In the genomic region with DNA sequence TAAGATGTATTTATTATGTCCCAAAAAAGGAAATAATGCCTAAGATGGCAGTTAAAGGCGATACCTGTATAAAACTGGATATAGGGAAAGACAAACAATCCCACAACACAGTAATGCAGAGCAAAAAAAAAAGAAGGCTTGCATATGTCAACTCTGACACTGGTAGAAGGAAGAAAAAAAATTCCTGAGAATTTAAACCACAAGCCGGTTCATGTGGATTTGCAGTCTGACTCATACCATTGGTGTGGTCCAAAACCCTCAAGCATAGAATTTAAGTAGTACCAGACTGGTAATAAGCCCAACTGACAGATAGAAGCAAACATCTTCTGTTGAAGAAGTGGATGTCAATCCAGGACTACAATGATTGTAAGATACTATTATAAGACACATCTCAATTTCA, we compare ENCODE assay signal across 14 cellular contexts. TPM values are rescaled to one million over a fixed set of nuclear protein-coding genes. Genes with fewer than 3 reads are reported as not detected.
DNase-seq lines count a peak whose midpoint lies in the region; ATAC-seq and TF ChIP-seq lines count a peak whose summit lies in the region.
"Had no signal": no experiment of that assay in that cellular context is flagged by ENCODE, and none has a peak within 500 bp of the region (broad histone marks: within the 10 kb centered on the region; RNA-seq: fewer than 3 reads in every experiment).

No MANE protein-coding gene starts in this region.

- no peak overlapping the region for H3K14ac ChIP-seq in mesenchymal stem cell (ENCODE audit: low read length in 2 of 2)

- no peaks in the 10 kb centered on the region for H3K9me3 Mint-ChIP-seq in CD14-positive monocyte
- H3K9me3 Mint-ChIP-seq: activated CD4-positive, alpha-beta T cell treated with anti-CD3 and anti-CD28 coated beads, Interleukin-2, amount 10 ng/mL, durations not matched to agents 24 days and 14 days; CD4-positive, CD25-positive, alpha-beta regulatory T cell; central memory CD8-positive, alpha-beta T cell had no signal

- H3K36me3 ChIP-seq in MG63 (no peaks in the 10 kb centered on the region), mesenchymal stem cell (ENCODE audit: control insufficient read depth in 1 of 2, insufficient read depth in 2 of 2, low read depth in 1 of 2, low read length in 2 of 2) (no peaks in the 10 kb centered on the region), ascending aorta (no peaks in the 10 kb centered on the region)
- H3K36me3 ChIP-seq: neutrophil had no signal

- DNase-seq in AG20443 (ENCODE audit: low spot score) (peak; percentile 77), MG63 (peak; percentile 62), cardiac fibroblast (ENCODE audit: low read depth in 2 of 2) (peak; percentile 73 to 79), mesenchymal stem cell (peak; percentile 85), Right ventricle myocardium inferior (ENCODE audit: missing footprints) (no peak), CD14-positive monocyte (ENCODE audit: low spot score) (no peak), ascending aorta (ENCODE audit: low spot score in 2 of 2) (no peak)
- DNase-seq: activated CD4-positive, alpha-beta T cell treated with anti-CD3 and anti-CD28 coated beads, Interleukin-2, amount 10 ng/mL, durations not matched to agents 24 days and 14 days; CD4-positive, CD25-positive, alpha-beta regulatory T cell; left ventricle myocardium superior; NCI-H774 had no signal

- no peak overlapping the region for H3K27ac ChIP-seq in mesenchymal stem cell (ENCODE audit: low read length, poor library complexity, severe bottlenecking)
- H3K27ac ChIP-seq in ascending aorta = no peak overlapping the region
- H3K27ac ChIP-seq: neutrophil had no signal

- H3K27ac Mint-ChIP-seq in CD14-positive monocyte = no peak overlapping the region

- no peak overlapping the region for H3K4me2 ChIP-seq in mesenchymal stem cell (ENCODE audit: low read length, poor library complexity, severe bottlenecking)

- H3K18ac ChIP-seq in mesenchymal stem cell (ENCODE audit: low read depth in 1 of 2, low read length in 2 of 2) = no peak overlapping the region

- H2BK120ac ChIP-seq in mesenchymal stem cell (ENCODE audit: low read depth, low read length) = no peak overlapping the region

- H2AFZ ChIP-seq in mesenchymal stem cell (ENCODE audit: low read depth, low read length) = no peak overlapping the region

- peaks cover 2% of the 10 kb centered on the region for H3K4me1 ChIP-seq in mesenchymal stem cell (ENCODE audit: control insufficient read depth, insufficient read depth, low read depth, low read length)
- H3K4me1 ChIP-seq in ascending aorta = no peaks in the 10 kb centered on the region

- no peaks in the 10 kb centered on the region for H3K79me1 ChIP-seq in mesenchymal stem cell (replicated peaks; ENCODE audit: low read length, poor library complexity, severe bottlenecking)

- H4K8ac ChIP-seq in mesenchymal stem cell (ENCODE audit: low read length) = no peak overlapping the region

- H2BK15ac ChIP-seq in mesenchymal stem cell (ENCODE audit: low read depth, poor library complexity, severe bottlenecking) = no peak overlapping the region

- no peak overlapping the region for H2BK12ac ChIP-seq in mesenchymal stem cell (ENCODE audit: low read length in 2 of 2)

- H3K27me3 Mint-ChIP-seq in CD14-positive monocyte (ENCODE audit: low read depth in 3 of 3) = peaks cover 0 to 1% (median 0%) of the 10 kb centered on the region in 3 donors
- H3K27me3 Mint-ChIP-seq: activated CD4-positive, alpha-beta T cell treated with anti-CD3 and anti-CD28 coated beads, Interleukin-2, amount 10 ng/mL, durations not matched to agents 24 days and 14 days; central memory CD8-positive, alpha-beta T cell had no signal

- H3K4me3 ChIP-seq in MG63 (no peak overlapping the region), cardiac fibroblast (replicated peaks in 1 of 2; ENCODE audit: low read depth in 2 of 2, low read length in 2 of 2) (no peak overlapping the region), mesenchymal stem cell (ENCODE audit: insufficient read depth in 1 of 2, low read depth in 1 of 2, low read length in 2 of 2) (no peak overlapping the region), ascending aorta (no peak overlapping the region)

- WGBS in mesenchymal stem cell = 0% methylated on average over 1 of the region's 2 CpGs

- no peak for ATAC-seq in GM18861 (IDR thresholded peaks at IDR 0.05; ENCODE audit: unreplicated experiment)
- no peak for ATAC-seq in Right ventricle myocardium inferior
- ATAC-seq: left ventricle myocardium superior had no signal

- no peak overlapping the region for H2BK5ac ChIP-seq in mesenchymal stem cell (ENCODE audit: low read depth, low read length, poor library complexity, severe bottlenecking)

- H3K9me3 ChIP-seq in MG63 (no peaks in the 10 kb centered on the region), mesenchymal stem cell (ENCODE audit: control insufficient read depth, low read length) (no peaks in the 10 kb centered on the region), ascending aorta (no peaks in the 10 kb centered on the region)
- H3K9me3 ChIP-seq: neutrophil had no signal

- no peak overlapping the region for H3K9ac ChIP-seq in mesenchymal stem cell (ENCODE audit: low read length)

- H3K4ac ChIP-seq in mesenchymal stem cell (ENCODE audit: low read depth in 1 of 2, low read length in 2 of 2) = no peak overlapping the region

- H3K27me3 ChIP-seq in MG63 (no peaks in the 10 kb centered on the region), mesenchymal stem cell (ENCODE audit: control insufficient read depth in 1 of 2, insufficient read depth in 1 of 2, low read length in 2 of 2) (no peaks in the 10 kb centered on the region), ascending aorta (no peaks in the 10 kb centered on the region)
- H3K27me3 ChIP-seq: neutrophil had no signal

- no peak overlapping the region for H4K91ac ChIP-seq in mesenchymal stem cell (ENCODE audit: low read length)

- intact Hi-C loops in Right ventricle myocardium inferior (cut with DNase I) = no loop called here
- intact Hi-C loops in CD14-positive monocyte (cut with micrococcal nuclease) = no loop called here
- intact Hi-C loops in ascending aorta (cut with DNase I) = no loop called here

- no peak for TF ChIP-seq CTCF in cardiac fibroblast (IDR thresholded peaks at IDR 0.05; ENCODE audit: low read depth, low read length)
- no peak for TF ChIP-seq CTCF in CD14-positive monocyte (IDR thresholded peaks at IDR 0.05)
- TF ChIP-seq CTCF in ascending aorta (IDR thresholded peaks at IDR 0.05) = no peak

- H3K36me3 Mint-ChIP-seq in CD14-positive monocyte = no peaks in the 10 kb centered on the region
- H3K36me3 Mint-ChIP-seq: CD4-positive, CD25-positive, alpha-beta regulatory T cell had no signal

- H3K23ac ChIP-seq in mesenchymal stem cell (ENCODE audit: low read length in 2 of 2) = no peak overlapping the region

- no peak overlapping the region for H3K4me3 Mint-ChIP-seq in CD14-positive monocyte

- peaks cover 3% of the 10 kb centered on the region for H3K4me1 Mint-ChIP-seq in CD14-positive monocyte

- H2AK5ac ChIP-seq in mesenchymal stem cell (ENCODE audit: low read length, severe bottlenecking) = no peak overlapping the region

RNA-seq across cellular contexts. Expression of a gene that starts 7.2 kb away (rescaled TPM):
- 0.84 TPM in 1 of 2 replicates, not detected in the other for total RNA-seq in MG63 (2014; rRNA removed; shearing (Covaris generic); ENCODE audit: low replicate concordance)
- polyA plus RNA-seq in mesenchymal stem cell (2013, experiment 1 of 2) = not detected
- polyA plus RNA-seq in mesenchymal stem cell (2013, experiment 2 of 2) = 0.04 TPM
- total RNA-seq in Right ventricle myocardium inferior (2.3 TPM), ascending aorta (not detected)
- polyA plus RNA-seq in CD14-positive monocyte = not detected
- total RNA-seq: activated CD4-positive, alpha-beta T cell treated with anti-CD3 and anti-CD28 coated beads, Interleukin-2, amount 10 ng/mL, durations not matched to agents 24 days and 14 days had no signal

RNA-seq across cellular contexts. Expression of a gene that starts 7.3 kb away (rescaled TPM):
- total RNA-seq in MG63 (2014; rRNA removed; shearing (Covaris generic); ENCODE audit: low replicate concordance) = 25.6 and 71.4 TPM in 2 replicates
- polyA plus RNA-seq in mesenchymal stem cell (2013, experiment 1 of 2) = 26.2 TPM
- 26.9 TPM for polyA plus RNA-seq in mesenchymal stem cell (2013, experiment 2 of 2)
- total RNA-seq in Right ventricle myocardium inferior = 65.7 TPM
- polyA plus RNA-seq in CD14-positive monocyte = 10 to 100 TPM; 16.0 to 28.9 TPM
- total RNA-seq in ascending aorta = 0.85 TPM

Comparison
In these comparisons a context has a peak if more than half of its experiments do, and no peak if none do; other contexts are left out.
1. DNase-seq: peak in AG20443 (single experiment), MG63 (single experiment), cardiac fibroblast (2 of 2) and mesenchymal stem cell (single experiment); none in Right ventricle myocardium inferior (single experiment), CD14-positive monocyte (single experiment) and ascending aorta (0 of 2).
2. RNA of a gene that starts 7.3 kb away (total RNA-seq): 65.7 TPM in Right ventricle myocardium inferior (single experiment) and 25.6 to 71.4 TPM in MG63; 0.85 TPM in ascending aorta (single experiment); every median in the first group is over 10 times any median in the second.